21 cellular contexts compared by ENCODE assay signal in genomic region chr18:38751211-38751610, GRCh38.
DNase-seq lines count a peak whose midpoint lies in the region; ATAC-seq and TF ChIP-seq lines count a peak whose summit lies in the region.
"Had no signal": no experiment of that assay in that cellular context is flagged by ENCODE, and none has a peak within 500 bp of the region (broad histone marks: within the 10 kb centered on the region; RNA-seq: fewer than 3 reads in every experiment).

No MANE protein-coding gene starts in this region.

- peak overlapping the region; percentile 81; the same call in 1 of the 2 replicates for H2AFZ ChIP-seq in OCI-LY3 (ENCODE audit: low read depth, low read length)
- H2AFZ ChIP-seq: GM23248 had no signal

- no peaks in the 10 kb centered on the region for H4K20me1 ChIP-seq in OCI-LY3 (ENCODE audit: insufficient read depth, low read length)

- H3K27ac ChIP-seq in OCI-LY3 (ENCODE audit: low read length) (no peak overlapping the region), dorsolateral prefrontal cortex (peak overlapping the region in 31 of 59 donors; percentile 1 to 76 (median 43)), suprapubic skin (peak overlapping the region; percentile 2)
- H3K27ac ChIP-seq: GM23248, KMS-11, Peyer's patch had no signal

- no peak for TF ChIP-seq CTCF in activated CD8-positive, alpha-beta T cell treated with anti-CD3 and anti-CD28 coated beads for 36 hours (IDR thresholded peaks at IDR 0.05)
- no peak for TF ChIP-seq CTCF in OCI-LY3 (IDR thresholded peaks at IDR 0.05; ENCODE audit: low read depth, low read length)
- TF ChIP-seq CTCF in dorsolateral prefrontal cortex (IDR thresholded peaks at IDR 0.05 in 54 of 56, conservative IDR thresholded peaks at IDR 0.05 in 2 of 56; ENCODE audit: low read depth in 1 of 56, partially characterized antibody in 56 of 56): no peak
- no peak for TF ChIP-seq CTCF in suprapubic skin (IDR thresholded peaks at IDR 0.05)

- no peak for TF ChIP-seq POLR2A in suprapubic skin (IDR thresholded peaks at IDR 0.05)

- H3K9me3 ChIP-seq in OCI-LY3 (ENCODE audit: insufficient read depth, low read length) (peaks cover 2% of the 10 kb centered on the region; the same call in 1 of the 2 replicates), suprapubic skin (no peaks in the 10 kb centered on the region)
- H3K9me3 ChIP-seq: Peyer's patch had no signal

- peak; percentile 37 for ATAC-seq in activated CD8-positive, alpha-beta T cell treated with anti-CD3 and anti-CD28 coated beads for 36 hours
- ATAC-seq in activated CD8-positive, alpha-beta T cell treated with anti-CD3 and anti-CD28 coated beads, Interleukin-2, amount 10 ng/mL, durations not matched to agents 7 days and 5 days: no peak
- ATAC-seq in HG02623 (IDR thresholded peaks at IDR 0.05; ENCODE audit: unreplicated experiment): no peak
- ATAC-seq: CD8-positive, alpha-beta T cell had no signal

- no peak overlapping the region for H3K4me3 Mint-ChIP-seq in activated CD8-positive, alpha-beta T cell treated with anti-CD3 and anti-CD28 coated beads for 36 hours
- H3K4me3 Mint-ChIP-seq in activated CD8-positive, alpha-beta T cell treated with anti-CD3 and anti-CD28 coated beads, Interleukin-2, amount 10 ng/mL, durations not matched to agents 7 days and 5 days: no peak overlapping the region
- H3K4me3 Mint-ChIP-seq: CD8-positive, alpha-beta T cell had no signal

- no peaks in the 10 kb centered on the region for H3K36me3 Mint-ChIP-seq in activated CD8-positive, alpha-beta T cell treated with anti-CD3 and anti-CD28 coated beads for 36 hours (ENCODE audit: low read depth)
- H3K36me3 Mint-ChIP-seq in activated CD8-positive, alpha-beta T cell treated with anti-CD3 and anti-CD28 coated beads, Interleukin-2, amount 10 ng/mL, durations not matched to agents 7 days and 5 days (ENCODE audit: low read depth): no peaks in the 10 kb centered on the region
- H3K36me3 Mint-ChIP-seq: CD8-positive, alpha-beta T cell had no signal

- H3K4me1 ChIP-seq in OCI-LY3 (ENCODE audit: low read length): peaks cover 33% of the 10 kb centered on the region
- peaks cover 7% of the 10 kb centered on the region for H3K4me1 ChIP-seq in suprapubic skin
- H3K4me1 ChIP-seq: Peyer's patch had no signal

- H3K4me2 ChIP-seq in OCI-LY3 (ENCODE audit: low read length): peak overlapping the region; percentile 61; the same call in 1 of the 2 replicates
- H3K4me2 ChIP-seq: KMS-11 had no signal

- CTCF ChIA-PET in activated CD8-positive, alpha-beta T cell treated with anti-CD3 and anti-CD28 coated beads for 36 hours (lab: Charles Lee): no interaction called here
- CTCF ChIA-PET in activated CD8-positive, alpha-beta T cell treated with anti-CD3 and anti-CD28 coated beads, Interleukin-2, amount 10 ng/mL, durations not matched to agents 7 days and 5 days (lab: Charles Lee): no interaction called here

- 53% methylated on average over 2 of the region's 2 CpGs for WGBS in suprapubic skin

- H3K9me3 Mint-ChIP-seq in activated CD8-positive, alpha-beta T cell treated with anti-CD3 and anti-CD28 coated beads for 36 hours: no peaks in the 10 kb centered on the region
- no peaks in the 10 kb centered on the region for H3K9me3 Mint-ChIP-seq in activated CD8-positive, alpha-beta T cell treated with anti-CD3 and anti-CD28 coated beads, Interleukin-2, amount 10 ng/mL, durations not matched to agents 7 days and 5 days (ENCODE audit: insufficient read depth)
- H3K9me3 Mint-ChIP-seq: CD8-positive, alpha-beta T cell had no signal

- H3K9ac ChIP-seq in OCI-LY3 (ENCODE audit: low read length): no peak overlapping the region
- H3K9ac ChIP-seq: GM23248, KMS-11 had no signal

- no peaks in the 10 kb centered on the region for H3K27me3 Mint-ChIP-seq in activated CD8-positive, alpha-beta T cell treated with anti-CD3 and anti-CD28 coated beads for 36 hours
- no peaks in the 10 kb centered on the region for H3K27me3 Mint-ChIP-seq in activated CD8-positive, alpha-beta T cell treated with anti-CD3 and anti-CD28 coated beads, Interleukin-2, amount 10 ng/mL, durations not matched to agents 7 days and 5 days (ENCODE audit: low read depth)

- POLR2A ChIA-PET in activated CD8-positive, alpha-beta T cell treated with anti-CD3 and anti-CD28 coated beads for 36 hours (lab: Charles Lee): interaction anchor here (0.6 kb wide), 1 partner anchor 43 kb away, joined by 4 read pairs; no protein-coding TSS in a partner anchor
- POLR2A ChIA-PET in activated CD8-positive, alpha-beta T cell treated with anti-CD3 and anti-CD28 coated beads, Interleukin-2, amount 10 ng/mL, durations not matched to agents 7 days and 5 days (lab: Charles Lee): no interaction called here

- TF ChIP-seq EP300 in suprapubic skin (IDR thresholded peaks at IDR 0.05): no peak

- no peaks in the 10 kb centered on the region for H3K27me3 ChIP-seq in OCI-LY3 (ENCODE audit: low read depth, low read length)
- H3K27me3 ChIP-seq in dorsolateral prefrontal cortex: no peaks in the 10 kb centered on the region
- no peaks in the 10 kb centered on the region for H3K27me3 ChIP-seq in suprapubic skin
- H3K27me3 ChIP-seq: Peyer's patch had no signal

- intact Hi-C loops in activated CD8-positive, alpha-beta T cell treated with anti-CD3 and anti-CD28 coated beads for 36 hours (cut with micrococcal nuclease): no loop called here
- intact Hi-C loops in dorsolateral prefrontal cortex (cut with DNase I): no loop called here

- H3K4me3 ChIP-seq in OCI-LY3 (ENCODE audit: low read length) (no peak overlapping the region), dorsolateral prefrontal cortex (no peak overlapping the region), suprapubic skin (no peak overlapping the region)
- H3K4me3 ChIP-seq: GM23248, Peyer's patch had no signal

- no peaks in the 10 kb centered on the region for H3K79me2 ChIP-seq in OCI-LY3 (ENCODE audit: low read length)

- H3K36me3 ChIP-seq in OCI-LY3 (replicated peaks; ENCODE audit: low read depth, low read length): no peaks in the 10 kb centered on the region
- no peaks in the 10 kb centered on the region for H3K36me3 ChIP-seq in suprapubic skin
- H3K36me3 ChIP-seq: Peyer's patch had no signal

- no peak overlapping the region for H3K27ac Mint-ChIP-seq in activated CD8-positive, alpha-beta T cell treated with anti-CD3 and anti-CD28 coated beads for 36 hours
- no peak overlapping the region for H3K27ac Mint-ChIP-seq in activated CD8-positive, alpha-beta T cell treated with anti-CD3 and anti-CD28 coated beads, Interleukin-2, amount 10 ng/mL, durations not matched to agents 7 days and 5 days
- H3K27ac Mint-ChIP-seq: CD8-positive, alpha-beta T cell had no signal

- H3K4me1 Mint-ChIP-seq in activated CD8-positive, alpha-beta T cell treated with anti-CD3 and anti-CD28 coated beads for 36 hours (ENCODE audit: low read depth): peaks cover 11% of the 10 kb centered on the region
- no peaks in the 10 kb centered on the region for H3K4me1 Mint-ChIP-seq in activated CD8-positive, alpha-beta T cell treated with anti-CD3 and anti-CD28 coated beads, Interleukin-2, amount 10 ng/mL, durations not matched to agents 7 days and 5 days (ENCODE audit: low read depth)

- DNase-seq in activated CD8-positive, alpha-beta T cell treated with anti-CD3 and anti-CD28 coated beads for 36 hours: no peak
- no peak for DNase-seq in activated CD8-positive, alpha-beta T cell treated with anti-CD3 and anti-CD28 coated beads, Interleukin-2, amount 10 ng/mL, durations not matched to agents 7 days and 5 days
- DNase-seq in dorsolateral prefrontal cortex (no peak), suprapubic skin (ENCODE audit: low spot score in 2 of 2) (no peak), nucleus accumbens (lab: John Stamatoyannopoulos, UW) (no peak)
- DNase-seq: AML-193; CD8-positive, alpha-beta T cell; DND-41; GM23248; HCEC 1CT; IMR-90; MV-4-11; NCI-H1105 treated with DMSO at 0.1 percent for 48 hours; NCI-H2029 treated with DMSO at 0.1 percent for 48 hours; NCI-H226; NCI-H510A treated with DMSO at 0.1 percent for 48 hours; NCI-H748 treated with DMSO at 0.1 percent for 48 hours; Peyer's patch had no signal
